ENCODE assay signal across 17 cellular contexts in the genomic region with DNA sequence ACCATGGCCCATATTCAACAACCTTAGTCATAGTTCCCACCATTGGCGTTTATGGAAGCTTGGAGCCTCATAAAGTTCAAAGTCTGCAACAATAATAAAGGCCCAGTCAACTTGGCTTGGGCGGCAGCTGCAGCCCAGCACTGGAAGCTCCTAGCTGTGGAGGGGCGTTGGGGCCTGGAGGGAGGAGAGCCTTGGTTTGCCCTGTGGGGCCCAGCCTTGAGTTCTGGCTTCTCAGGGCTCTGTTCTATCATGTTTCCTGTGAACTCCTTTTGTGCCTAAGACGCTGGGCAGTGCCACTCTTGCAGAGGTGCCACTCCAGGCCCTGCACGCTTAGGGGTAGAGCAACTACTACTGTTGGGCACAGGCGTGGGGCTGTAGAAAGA. TPM values are rescaled to one million over a fixed set of nuclear protein-coding genes. Genes with fewer than 3 reads are reported as not detected.
DNase-seq lines count a peak whose midpoint lies in the region; ATAC-seq and TF ChIP-seq lines count a peak whose summit lies in the region.
"Had no signal": no experiment of that assay in that cellular context is flagged by ENCODE, and none has a peak within 500 bp of the region (broad histone marks: within the 10 kb centered on the region; RNA-seq: fewer than 3 reads in every experiment).

No MANE protein-coding gene starts in this region.

- ATAC-seq in left colon, result peak; percentile 75

- no peak for TF ChIP-seq CTCF in Peyer's patch (IDR thresholded peaks at IDR 0.05)

- H3K4me3 ChIP-seq in Peyer's patch, result no peak overlapping the region
- H3K4me3 ChIP-seq in subcutaneous abdominal adipose tissue (ENCODE audit: low read depth in 1 of 5, low read length in 5 of 5), result no peak overlapping the region

- H3K4me3 Mint-ChIP-seq in activated T-helper 1 cell treated with anti-CD3 and anti-CD28 coated beads, Interleukin-12 subunit alpha, Interleukin-12 subunit beta, Interleukin-2, Interleukin-4 antibody, amounts not matched to agents 30 ng/mL and 10 ng/mL and 1 ng/mL, durations not matched to agents 14 hours and 24 hours and 36 hours, result no peak overlapping the region

- H3K27ac Mint-ChIP-seq in activated T-helper 1 cell treated with anti-CD3 and anti-CD28 coated beads, Interleukin-12 subunit alpha, Interleukin-12 subunit beta, Interleukin-2, Interleukin-4 antibody, amounts not matched to agents 30 ng/mL and 10 ng/mL and 1 ng/mL, durations not matched to agents 14 hours and 24 hours and 36 hours, result no peak overlapping the region
- H3K27ac Mint-ChIP-seq: stimulated activated naive CD8-positive, alpha-beta T cell treated with anti-CD3 and anti-CD28 coated beads, Interleukin-15, amount 100 ng/mL, for 72 hours had no signal

- H3K4me1 Mint-ChIP-seq in activated T-helper 1 cell treated with anti-CD3 and anti-CD28 coated beads, Interleukin-12 subunit alpha, Interleukin-12 subunit beta, Interleukin-2, Interleukin-4 antibody, amounts not matched to agents 30 ng/mL and 10 ng/mL and 1 ng/mL, durations not matched to agents 14 hours and 24 hours and 36 hours (ENCODE audit: low read depth), result peaks cover 10% of the 10 kb centered on the region

- peaks cover 0 to 44% (median 13%) of the 10 kb centered on the region in 4 donors for H3K4me1 ChIP-seq in Peyer's patch
- peaks cover 5 to 26% (median 24%) of the 10 kb centered on the region in 5 donors for H3K4me1 ChIP-seq in subcutaneous abdominal adipose tissue (ENCODE audit: control insufficient read depth in 5 of 5, insufficient read depth in 5 of 5, low read length in 5 of 5)

- DNase-seq in D341Med (ENCODE audit: low spot score) (peak; percentile 33), Peyer's patch (peak in 2 of 3 donors; percentile 80 to 82), left colon (peak; percentile 77 to 78), NCI-H2196 (lab: John Stamatoyannopoulos, UW; ENCODE audit: unreplicated experiment) (no peak), AML-193 (lab: John Stamatoyannopoulos, UW) (no peak), SKM-1 (lab: John Stamatoyannopoulos, UW; ENCODE audit: unreplicated experiment) (no peak)
- DNase-seq in activated T-helper 1 cell treated with anti-CD3 and anti-CD28 coated beads, Interleukin-12 subunit alpha, Interleukin-12 subunit beta, Interleukin-2, Interleukin-4 antibody, amounts not matched to agents 30 ng/mL and 10 ng/mL and 1 ng/mL, durations not matched to agents 14 hours and 24 hours and 36 hours (ENCODE audit: low spot score), result no peak
- DNase-seq: activated CD4-positive, alpha-beta T cell treated with anti-CD3 and anti-CD28 coated beads for 4 hours; activated T-cell treated with anti-CD3 and anti-CD28 coated beads for 4 hours; amniotic stem cell; islet precursor cell; KG1; NCI-H345; stimulated activated naive CD8-positive, alpha-beta T cell treated with anti-CD3 and anti-CD28 coated beads, Interleukin-15, amount 100 ng/mL, for 72 hours; T-helper 9 cell had no signal

- peaks cover 2% of the 10 kb centered on the region for H3K27me3 Mint-ChIP-seq in activated T-helper 1 cell treated with anti-CD3 and anti-CD28 coated beads, Interleukin-12 subunit alpha, Interleukin-12 subunit beta, Interleukin-2, Interleukin-4 antibody, amounts not matched to agents 30 ng/mL and 10 ng/mL and 1 ng/mL, durations not matched to agents 14 hours and 24 hours and 36 hours (ENCODE audit: insufficient read depth)
- H3K27me3 Mint-ChIP-seq: stimulated activated naive CD8-positive, alpha-beta T cell treated with anti-CD3 and anti-CD28 coated beads, Interleukin-15, amount 100 ng/mL, for 72 hours had no signal

- TF ChIP-seq POLR2A in Peyer's patch (IDR thresholded peaks at IDR 0.05), result peak; percentile 27 to 55

- H3K36me3 ChIP-seq in Peyer's patch (peaks cover 0 to 3% (median 0%) of the 10 kb centered on the region in 3 donors), subcutaneous abdominal adipose tissue (ENCODE audit: control insufficient read depth in 5 of 5, insufficient read depth in 5 of 5, low read length in 5 of 5) (peaks cover 0 to 12% (median 7%) of the 10 kb centered on the region in 5 donors)

- H3K9ac ChIP-seq in subcutaneous abdominal adipose tissue (ENCODE audit: low read length in 5 of 5), result no peak overlapping the region

- intact Hi-C loops in left colon (cut with DNase I, micrococcal nuclease), result no loop called here
- intact Hi-C loops in activated T-helper 1 cell treated with anti-CD3 and anti-CD28 coated beads, Interleukin-12 subunit alpha, Interleukin-12 subunit beta, Interleukin-2, Interleukin-4 antibody, amounts not matched to agents 30 ng/mL and 10 ng/mL and 1 ng/mL, durations not matched to agents 14 hours and 24 hours and 36 hours (cut with micrococcal nuclease), result loop anchor here (5.0 kb wide), 1 partner anchor 61 kb away; no protein-coding TSS in a partner anchor

- H3K9me3 Mint-ChIP-seq in activated T-helper 1 cell treated with anti-CD3 and anti-CD28 coated beads, Interleukin-12 subunit alpha, Interleukin-12 subunit beta, Interleukin-2, Interleukin-4 antibody, amounts not matched to agents 30 ng/mL and 10 ng/mL and 1 ng/mL, durations not matched to agents 14 hours and 24 hours and 36 hours, result no peaks in the 10 kb centered on the region
- H3K9me3 Mint-ChIP-seq: stimulated activated naive CD8-positive, alpha-beta T cell treated with anti-CD3 and anti-CD28 coated beads, Interleukin-15, amount 100 ng/mL, for 72 hours had no signal

- no peaks in the 10 kb centered on the region for H3K36me3 Mint-ChIP-seq in activated T-helper 1 cell treated with anti-CD3 and anti-CD28 coated beads, Interleukin-12 subunit alpha, Interleukin-12 subunit beta, Interleukin-2, Interleukin-4 antibody, amounts not matched to agents 30 ng/mL and 10 ng/mL and 1 ng/mL, durations not matched to agents 14 hours and 24 hours and 36 hours (ENCODE audit: low read depth)

- H3K27ac ChIP-seq in Peyer's patch, result peak overlapping the region in 3 of 4 donors; percentile 54 to 93 (median 85)
- H3K27ac ChIP-seq in subcutaneous abdominal adipose tissue (ENCODE audit: low read depth, low read length), result peak overlapping the region; percentile 79

- no peaks in the 10 kb centered on the region for H3K9me3 ChIP-seq in Peyer's patch
- no peaks in the 10 kb centered on the region for H3K9me3 ChIP-seq in subcutaneous abdominal adipose tissue (ENCODE audit: control insufficient read depth in 5 of 5, low read length in 5 of 5)
- H3K9me3 ChIP-seq: SJCRH30 had no signal

- H3K27me3 ChIP-seq in Peyer's patch, result no peaks in the 10 kb centered on the region
- H3K27me3 ChIP-seq in subcutaneous abdominal adipose tissue (ENCODE audit: control insufficient read depth in 5 of 5, insufficient read depth in 4 of 5, low read length in 5 of 5), result no peaks in the 10 kb centered on the region
- H3K27me3 ChIP-seq: SJCRH30 had no signal

RNA-seq across cellular contexts. Expression of a gene that starts 0.9 kb away (rescaled TPM):
- total RNA-seq in Peyer's patch (100 to 1,000 TPM in 3 of 4 donors, 10 to 100 TPM in 1; 57.6 to 336 (median 223) TPM), left colon (10 to 100 TPM; 85.4 to 89.5 TPM)
- 46.1 and 46.6 TPM in 2 replicates for total RNA-seq in activated T-helper 1 cell treated with anti-CD3 and anti-CD28 coated beads, Interleukin-12 subunit alpha, Interleukin-12 subunit beta, Interleukin-2, Interleukin-4 antibody, amounts not matched to agents 30 ng/mL and 10 ng/mL and 1 ng/mL, durations not matched to agents 14 hours and 24 hours and 36 hours

RNA-seq across cellular contexts. Expression of a gene that starts 49.7 kb away (rescaled TPM):
- total RNA-seq in Peyer's patch (10 to 100 TPM in 3 of 4 donors, 1 to 10 TPM in 1; 6.3 to 20.6 (median 14.3) TPM), left colon (10 to 100 TPM; 14.6 to 16.7 TPM)
- total RNA-seq in activated T-helper 1 cell treated with anti-CD3 and anti-CD28 coated beads, Interleukin-12 subunit alpha, Interleukin-12 subunit beta, Interleukin-2, Interleukin-4 antibody, amounts not matched to agents 30 ng/mL and 10 ng/mL and 1 ng/mL, durations not matched to agents 14 hours and 24 hours and 36 hours, result not detected in 2 replicates

Comparison
In these comparisons a context has a peak if more than half of its experiments do, and no peak if none do; other contexts are left out.
1. DNase-seq: peak in D341Med (single experiment), Peyer's patch (2 of 3) and left colon (2 of 2); none in NCI-H2196 (single experiment), activated T-helper 1 cell treated with anti-CD3 and anti-CD28 coated beads, Interleukin-12 subunit alpha, Interleukin-12 subunit beta, Interleukin-2, Interleukin-4 antibody, amounts not matched to agents 30 ng/mL and 10 ng/mL and 1 ng/mL, durations not matched to agents 14 hours and 24 hours and 36 hours (single experiment), AML-193 (0 of 2) and SKM-1 (single experiment).